Comparison of ENCODE assay signal across 1 cellular context in the genomic region with DNA sequence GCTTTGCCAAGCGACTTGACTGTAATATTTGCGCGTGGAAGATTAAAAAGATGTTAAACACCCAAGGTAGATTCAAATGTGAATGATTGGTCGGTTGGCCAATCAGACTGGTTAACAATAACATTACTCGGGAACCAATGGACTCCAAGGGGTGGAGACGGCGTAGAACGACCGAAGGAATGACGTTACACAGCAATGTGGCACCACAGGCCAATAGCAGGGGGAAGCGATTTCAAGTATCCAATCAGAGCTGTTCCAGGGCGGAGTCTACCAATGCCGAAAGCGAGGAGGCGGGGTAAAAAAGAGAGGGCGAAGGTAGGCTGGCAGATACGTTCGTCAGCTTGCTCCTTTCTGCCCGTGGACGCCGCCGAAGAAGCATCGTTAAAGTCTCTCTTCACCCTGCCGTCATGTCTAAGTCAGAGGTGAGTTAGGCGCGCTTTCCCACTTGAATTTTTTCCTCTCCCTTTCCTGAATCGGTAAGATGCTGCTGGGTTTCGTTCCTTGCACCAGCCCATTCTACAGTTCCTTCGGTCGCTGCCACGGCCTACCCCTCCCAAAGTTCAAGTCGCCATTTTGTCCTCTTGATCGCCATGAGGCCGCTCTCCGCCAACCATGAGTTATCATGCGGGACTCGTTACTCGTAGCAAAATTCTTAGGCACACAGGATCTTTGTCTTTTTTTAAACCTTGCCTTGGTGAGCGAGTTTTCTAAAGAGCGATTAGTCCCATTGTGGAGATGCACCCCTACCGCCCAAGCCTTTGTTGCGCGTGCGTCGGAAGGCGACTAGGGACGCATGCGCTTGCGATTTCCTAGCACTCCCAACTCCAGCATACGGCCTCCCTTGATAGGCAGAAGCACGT.
TF ChIP-seq lines count a peak whose summit lies in the region.

A gene (plus strand): TSS at position 326 of the 860 bp plus-strand sequence. CDS start 82 bp downstream, at position 408.

TF ChIP-seq in HEK293, 187 proteins besides CTCF, POLR2A, EP300 and RAD21 (continued from another document and continues in another):
- TF ChIP-seq, protein P1, sequence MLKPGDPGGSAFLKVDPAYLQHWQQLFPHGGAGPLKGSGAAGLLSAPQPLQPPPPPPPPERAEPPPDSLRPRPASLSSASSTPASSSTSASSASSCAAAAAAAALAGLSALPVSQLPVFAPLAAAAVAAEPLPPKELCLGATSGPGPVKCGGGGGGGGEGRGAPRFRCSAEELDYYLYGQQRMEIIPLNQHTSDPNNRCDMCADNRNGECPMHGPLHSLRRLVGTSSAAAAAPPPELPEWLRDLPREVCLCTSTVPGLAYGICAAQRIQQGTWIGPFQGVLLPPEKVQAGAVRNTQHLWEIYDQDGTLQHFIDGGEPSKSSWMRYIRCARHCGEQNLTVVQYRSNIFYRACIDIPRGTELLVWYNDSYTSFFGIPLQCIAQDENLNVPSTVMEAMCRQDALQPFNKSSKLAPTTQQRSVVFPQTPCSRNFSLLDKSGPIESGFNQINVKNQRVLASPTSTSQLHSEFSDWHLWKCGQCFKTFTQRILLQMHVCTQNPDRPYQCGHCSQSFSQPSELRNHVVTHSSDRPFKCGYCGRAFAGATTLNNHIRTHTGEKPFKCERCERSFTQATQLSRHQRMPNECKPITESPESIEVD (tag by site-specific recombination; IDR thresholded peaks at IDR 0.05): no peak
- TF ChIP-seq ZNF510 (tag by site-specific recombination; IDR thresholded peaks at IDR 0.05; ENCODE audit: insufficient replicate concordance) (no peak), ZNF274 (IDR thresholded peaks at IDR 0.05; ENCODE audit: low read length) (no peak), ZNF274 (tag by site-specific recombination; IDR thresholded peaks at IDR 0.05; ENCODE audit: borderline replicate concordance) (no peak), EGR2 (tag by site-specific recombination; IDR thresholded peaks at IDR 0.05; ENCODE audit: low read depth) (no peak), ZNF660 (tag by site-specific recombination; IDR thresholded peaks at IDR 0.05) (peak; percentile 83), ZNF530 (tag by site-specific recombination; IDR thresholded peaks at IDR 0.05; ENCODE audit: low read depth) (no peak), ZNF843 (tag by site-specific recombination; IDR thresholded peaks at IDR 0.05) (peak; percentile 63; the same call in 1 of the 2 replicates), ZNF23 (tag by site-specific recombination; IDR thresholded peaks at IDR 0.05; ENCODE audit: borderline replicate concordance) (no peak), ZNF155 (tag by site-specific recombination; IDR thresholded peaks at IDR 0.05) (no peak), ZNF600 (tag by site-specific recombination; IDR thresholded peaks at IDR 0.05) (0 out of 2 replicates have a peak, but pooled peaks have one; percentile 10), ZNF677 (tag by site-specific recombination; IDR thresholded peaks at IDR 0.05) (no peak), ZNF768 (tag by site-specific recombination; IDR thresholded peaks at IDR 0.05) (no peak), ZNF658 (tag by site-specific recombination; IDR thresholded peaks at IDR 0.05) (no peak), ZNF785 (tag by site-specific recombination; IDR thresholded peaks at IDR 0.05) (no peak), ZSCAN23 (tag by site-specific recombination; IDR thresholded peaks at IDR 0.05) (0 out of 2 replicates have a peak, but pooled peaks have one; percentile 77), ZNF571 (tag by site-specific recombination; IDR thresholded peaks at IDR 0.05) (no peak), WT1 (tag by site-specific recombination; IDR thresholded peaks at IDR 0.05) (no peak), ZNF423 (tag by site-specific recombination; IDR thresholded peaks at IDR 0.05) (no peak), ZNF239 (tag by site-specific recombination; IDR thresholded peaks at IDR 0.05) (no peak), ZNF24 (tag by site-specific recombination; IDR thresholded peaks at IDR 0.05) (0 out of 2 replicates have a peak, but pooled peaks have one; percentile 58), REPIN1 (tag by site-specific recombination; IDR thresholded peaks at IDR 0.05; ENCODE audit: low read depth) (0 out of 2 replicates have a peak, but pooled peaks have one; percentile 76), ZNF214 (tag by site-specific recombination; IDR thresholded peaks at IDR 0.05; ENCODE audit: borderline replicate concordance) (no peak), ZNF19 (tag by site-specific recombination; IDR thresholded peaks at IDR 0.05; ENCODE audit: low read depth) (no peak), ZNF16 (tag by site-specific recombination; IDR thresholded peaks at IDR 0.05; ENCODE audit: low read depth) (no peak), ZXDB (tag by site-specific recombination; IDR thresholded peaks at IDR 0.05) (peak; percentile 95), ZBTB7A (tag by site-specific recombination; IDR thresholded peaks at IDR 0.05; ENCODE audit: low read depth) (no peak), ZNF175 (tag by site-specific recombination; IDR thresholded peaks at IDR 0.05) (no peak)
- TF ChIP-seq, protein P2, sequence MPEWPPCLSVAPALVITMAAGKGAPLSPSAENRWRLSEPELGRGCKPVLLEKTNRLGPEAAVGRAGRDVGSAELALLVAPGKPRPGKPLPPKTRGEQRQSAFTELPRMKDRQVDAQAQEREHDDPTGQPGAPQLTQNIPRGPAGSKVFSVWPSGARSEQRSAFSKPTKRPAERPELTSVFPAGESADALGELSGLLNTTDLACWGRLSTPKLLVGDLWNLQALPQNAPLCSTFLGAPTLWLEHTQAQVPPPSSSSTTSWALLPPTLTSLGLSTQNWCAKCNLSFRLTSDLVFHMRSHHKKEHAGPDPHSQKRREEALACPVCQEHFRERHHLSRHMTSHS (tag by site-specific recombination; IDR thresholded peaks at IDR 0.05): no peak
- TF ChIP-seq, protein P3, sequence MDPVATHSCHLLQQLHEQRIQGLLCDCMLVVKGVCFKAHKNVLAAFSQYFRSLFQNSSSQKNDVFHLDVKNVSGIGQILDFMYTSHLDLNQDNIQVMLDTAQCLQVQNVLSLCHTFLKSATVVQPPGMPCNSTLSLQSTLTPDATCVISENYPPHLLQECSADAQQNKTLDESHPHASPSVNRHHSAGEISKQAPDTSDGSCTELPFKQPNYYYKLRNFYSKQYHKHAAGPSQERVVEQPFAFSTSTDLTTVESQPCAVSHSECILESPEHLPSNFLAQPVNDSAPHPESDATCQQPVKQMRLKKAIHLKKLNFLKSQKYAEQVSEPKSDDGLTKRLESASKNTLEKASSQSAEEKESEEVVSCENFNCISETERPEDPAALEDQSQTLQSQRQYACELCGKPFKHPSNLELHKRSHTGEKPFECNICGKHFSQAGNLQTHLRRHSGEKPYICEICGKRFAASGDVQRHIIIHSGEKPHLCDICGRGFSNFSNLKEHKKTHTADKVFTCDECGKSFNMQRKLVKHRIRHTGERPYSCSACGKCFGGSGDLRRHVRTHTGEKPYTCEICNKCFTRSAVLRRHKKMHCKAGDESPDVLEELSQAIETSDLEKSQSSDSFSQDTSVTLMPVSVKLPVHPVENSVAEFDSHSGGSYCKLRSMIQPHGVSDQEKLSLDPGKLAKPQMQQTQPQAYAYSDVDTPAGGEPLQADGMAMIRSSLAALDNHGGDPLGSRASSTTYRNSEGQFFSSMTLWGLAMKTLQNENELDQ (tag by site-specific recombination; IDR thresholded peaks at IDR 0.05; ENCODE audit: low read depth): no peak
- TF ChIP-seq, protein P4, sequence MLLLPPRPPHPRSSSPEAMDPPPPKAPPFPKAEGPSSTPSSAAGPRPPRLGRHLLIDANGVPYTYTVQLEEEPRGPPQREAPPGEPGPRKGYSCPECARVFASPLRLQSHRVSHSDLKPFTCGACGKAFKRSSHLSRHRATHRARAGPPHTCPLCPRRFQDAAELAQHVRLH (tag by site-specific recombination; IDR thresholded peaks at IDR 0.05): peak; percentile 87
- TF ChIP-seq, protein P5, sequence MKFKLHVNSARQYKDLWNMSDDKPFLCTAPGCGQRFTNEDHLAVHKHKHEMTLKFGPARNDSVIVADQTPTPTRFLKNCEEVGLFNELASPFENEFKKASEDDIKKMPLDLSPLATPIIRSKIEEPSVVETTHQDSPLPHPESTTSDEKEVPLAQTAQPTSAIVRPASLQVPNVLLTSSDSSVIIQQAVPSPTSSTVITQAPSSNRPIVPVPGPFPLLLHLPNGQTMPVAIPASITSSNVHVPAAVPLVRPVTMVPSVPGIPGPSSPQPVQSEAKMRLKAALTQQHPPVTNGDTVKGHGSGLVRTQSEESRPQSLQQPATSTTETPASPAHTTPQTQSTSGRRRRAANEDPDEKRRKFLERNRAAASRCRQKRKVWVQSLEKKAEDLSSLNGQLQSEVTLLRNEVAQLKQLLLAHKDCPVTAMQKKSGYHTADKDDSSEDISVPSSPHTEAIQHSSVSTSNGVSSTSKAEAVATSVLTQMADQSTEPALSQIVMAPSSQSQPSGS (tag by site-specific recombination; IDR thresholded peaks at IDR 0.05; ENCODE audit: low read depth): peak; percentile 86
- TF ChIP-seq, protein P6, sequence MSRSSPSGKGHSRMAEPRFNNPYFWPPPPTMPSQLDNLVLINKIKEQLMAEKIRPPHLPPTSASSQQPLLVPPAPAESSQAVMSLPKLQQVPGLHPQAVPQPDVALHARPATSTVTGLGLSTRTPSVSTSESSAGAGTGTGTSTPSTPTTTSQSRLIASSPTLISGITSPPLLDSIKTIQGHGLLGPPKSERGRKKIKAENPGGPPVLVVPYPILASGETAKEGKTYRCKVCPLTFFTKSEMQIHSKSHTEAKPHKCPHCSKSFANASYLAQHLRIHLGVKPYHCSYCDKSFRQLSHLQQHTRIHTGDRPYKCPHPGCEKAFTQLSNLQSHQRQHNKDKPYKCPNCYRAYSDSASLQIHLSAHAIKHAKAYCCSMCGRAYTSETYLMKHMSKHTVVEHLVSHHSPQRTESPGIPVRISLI (tag by site-specific recombination; IDR thresholded peaks at IDR 0.05): no peak
- TF ChIP-seq, protein P7, sequence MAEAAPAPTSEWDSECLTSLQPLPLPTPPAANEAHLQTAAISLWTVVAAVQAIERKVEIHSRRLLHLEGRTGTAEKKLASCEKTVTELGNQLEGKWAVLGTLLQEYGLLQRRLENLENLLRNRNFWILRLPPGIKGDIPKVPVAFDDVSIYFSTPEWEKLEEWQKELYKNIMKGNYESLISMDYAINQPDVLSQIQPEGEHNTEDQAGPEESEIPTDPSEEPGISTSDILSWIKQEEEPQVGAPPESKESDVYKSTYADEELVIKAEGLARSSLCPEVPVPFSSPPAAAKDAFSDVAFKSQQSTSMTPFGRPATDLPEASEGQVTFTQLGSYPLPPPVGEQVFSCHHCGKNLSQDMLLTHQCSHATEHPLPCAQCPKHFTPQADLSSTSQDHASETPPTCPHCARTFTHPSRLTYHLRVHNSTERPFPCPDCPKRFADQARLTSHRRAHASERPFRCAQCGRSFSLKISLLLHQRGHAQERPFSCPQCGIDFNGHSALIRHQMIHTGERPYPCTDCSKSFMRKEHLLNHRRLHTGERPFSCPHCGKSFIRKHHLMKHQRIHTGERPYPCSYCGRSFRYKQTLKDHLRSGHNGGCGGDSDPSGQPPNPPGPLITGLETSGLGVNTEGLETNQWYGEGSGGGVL (tag by site-specific recombination; IDR thresholded peaks at IDR 0.05): no peak
- TF ChIP-seq, protein P8, sequence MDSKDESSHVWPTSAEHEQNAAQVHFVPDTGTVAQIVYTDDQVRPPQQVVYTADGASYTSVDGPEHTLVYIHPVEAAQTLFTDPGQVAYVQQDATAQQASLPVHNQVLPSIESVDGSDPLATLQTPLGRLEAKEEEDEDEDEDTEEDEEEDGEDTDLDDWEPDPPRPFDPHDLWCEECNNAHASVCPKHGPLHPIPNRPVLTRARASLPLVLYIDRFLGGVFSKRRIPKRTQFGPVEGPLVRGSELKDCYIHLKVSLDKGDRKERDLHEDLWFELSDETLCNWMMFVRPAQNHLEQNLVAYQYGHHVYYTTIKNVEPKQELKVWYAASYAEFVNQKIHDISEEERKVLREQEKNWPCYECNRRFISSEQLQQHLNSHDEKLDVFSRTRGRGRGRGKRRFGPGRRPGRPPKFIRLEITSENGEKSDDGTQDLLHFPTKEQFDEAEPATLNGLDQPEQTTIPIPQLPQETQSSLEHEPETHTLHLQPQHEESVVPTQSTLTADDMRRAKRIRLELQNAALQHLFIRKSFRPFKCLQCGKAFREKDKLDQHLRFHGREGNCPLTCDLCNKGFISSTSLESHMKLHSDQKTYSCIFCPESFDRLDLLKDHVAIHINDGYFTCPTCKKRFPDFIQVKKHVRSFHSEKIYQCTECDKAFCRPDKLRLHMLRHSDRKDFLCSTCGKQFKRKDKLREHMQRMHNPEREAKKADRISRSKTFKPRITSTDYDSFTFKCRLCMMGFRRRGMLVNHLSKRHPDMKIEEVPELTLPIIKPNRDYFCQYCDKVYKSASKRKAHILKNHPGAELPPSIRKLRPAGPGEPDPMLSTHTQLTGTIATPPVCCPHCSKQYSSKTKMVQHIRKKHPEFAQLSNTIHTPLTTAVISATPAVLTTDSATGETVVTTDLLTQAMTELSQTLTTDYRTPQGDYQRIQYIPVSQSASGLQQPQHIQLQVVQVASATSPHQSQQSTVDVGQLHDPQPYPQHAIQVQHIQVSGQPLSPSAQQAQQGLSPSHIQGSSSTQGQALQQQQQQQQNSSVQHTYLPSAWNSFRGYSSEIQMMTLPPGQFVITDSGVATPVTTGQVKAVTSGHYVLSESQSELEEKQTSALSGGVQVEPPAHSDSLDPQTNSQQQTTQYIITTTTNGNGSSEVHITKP (tag by site-specific recombination; IDR thresholded peaks at IDR 0.05): peak; percentile 55
- TF ChIP-seq, protein P9, sequence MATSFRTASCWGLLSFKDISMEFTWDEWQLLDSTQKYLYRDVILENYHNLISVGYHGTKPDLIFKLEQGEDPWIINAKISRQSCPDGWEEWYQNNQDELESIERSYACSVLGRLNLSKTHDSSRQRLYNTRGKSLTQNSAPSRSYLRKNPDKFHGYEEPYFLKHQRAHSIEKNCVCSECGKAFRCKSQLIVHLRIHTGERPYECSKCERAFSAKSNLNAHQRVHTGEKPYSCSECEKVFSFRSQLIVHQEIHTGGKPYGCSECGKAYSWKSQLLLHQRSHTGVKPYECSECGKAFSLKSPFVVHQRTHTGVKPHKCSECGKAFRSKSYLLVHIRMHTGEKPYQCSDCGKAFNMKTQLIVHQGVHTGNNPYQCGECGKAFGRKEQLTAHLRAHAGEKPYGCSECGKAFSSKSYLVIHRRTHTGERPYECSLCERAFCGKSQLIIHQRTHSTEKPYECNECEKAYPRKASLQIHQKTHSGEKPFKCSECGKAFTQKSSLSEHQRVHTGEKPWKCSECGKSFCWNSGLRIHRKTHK (tag by site-specific recombination; IDR thresholded peaks at IDR 0.05): no peak
